1 cellular context compared by ENCODE assay signal in the genomic region with DNA sequence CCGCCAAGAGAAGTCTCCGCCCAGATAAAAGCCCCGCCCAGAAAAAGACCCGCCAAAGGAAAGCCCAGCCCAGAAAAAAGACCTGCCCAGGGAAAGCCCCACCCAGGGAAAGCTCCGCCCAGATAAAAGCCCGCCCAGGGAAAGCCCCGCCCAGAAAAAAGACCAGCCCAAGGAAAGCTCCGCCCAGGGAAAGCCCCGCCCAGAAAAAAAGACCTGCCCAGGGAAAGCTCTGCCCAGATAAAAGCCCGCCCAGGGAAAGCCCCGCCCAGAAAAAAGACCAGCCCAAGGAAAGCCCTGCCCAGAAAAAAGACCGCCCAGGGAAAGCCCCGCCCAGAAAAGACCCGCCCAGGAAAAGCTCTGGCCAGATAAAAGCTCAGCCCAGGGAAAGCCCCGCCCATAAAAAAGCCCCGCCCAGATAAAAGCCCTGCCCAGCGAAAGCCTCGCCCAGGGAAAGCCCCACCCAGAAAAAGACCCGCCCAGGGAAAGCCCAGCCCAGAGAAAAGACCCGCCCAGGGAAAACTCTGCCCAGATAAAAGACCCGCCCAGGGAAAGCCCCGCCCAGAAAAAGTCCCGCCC.
TF ChIP-seq lines count a peak whose summit lies in the region.

No MANE protein-coding gene starts in this region.

TF ChIP-seq in IMR-90, 13 proteins besides CTCF, POLR2A, EP300 and RAD21:
- TF ChIP-seq RCOR1 (IDR thresholded peaks at IDR 0.05; ENCODE audit: insufficient replicate concordance, low read length) (no peak), CHD1 (IDR thresholded peaks at IDR 0.05; ENCODE audit: low read depth, low read length) (no peak), FOS (IDR thresholded peaks at IDR 0.05; ENCODE audit: low read depth, low read length) (no peak), MAZ (IDR thresholded peaks at IDR 0.05; ENCODE audit: borderline replicate concordance, low read depth, low read length) (no peak), MAFK (IDR thresholded peaks at IDR 0.05; ENCODE audit: low read depth, low read length) (no peak), SMC3 (IDR thresholded peaks at IDR 0.05; ENCODE audit: low read depth, low read length) (no peak)
